Comparison of ENCODE assay signal across 8 cellular contexts in genomic region chr2:127196998-127197397, GRCh38. TPM values are rescaled to one million over a fixed set of nuclear protein-coding genes. Genes with fewer than 3 reads are reported as not detected.
DNase-seq lines count a peak whose midpoint lies in the region; ATAC-seq, FAIRE-seq and TF ChIP-seq lines count a peak whose summit lies in the region.
"Had no signal": no experiment of that assay in that cellular context is flagged by ENCODE, and none has a peak within 500 bp of the region (broad histone marks: within the 10 kb centered on the region; RNA-seq: fewer than 3 reads in every experiment).

No MANE protein-coding gene starts in this region.

- H3K27me3 Mint-ChIP-seq in IgD-negative memory B cell = peaks cover 5% of the 10 kb centered on the region

- H3K4me1 ChIP-seq in mesenchymal stem cell (ENCODE audit: control insufficient read depth, insufficient read depth, low read depth, low read length) = peaks cover 6% of the 10 kb centered on the region

- H3K9me3 Mint-ChIP-seq in IgD-negative memory B cell = no peaks in the 10 kb centered on the region

- H3K4ac ChIP-seq in mesenchymal stem cell (ENCODE audit: low read depth in 1 of 2, low read length in 2 of 2) = no peak overlapping the region

- H3K4me1 Mint-ChIP-seq in IgD-negative memory B cell = peaks cover 0 to 4% (median 3%) of the 10 kb centered on the region in 3 donors

- H2BK15ac ChIP-seq in mesenchymal stem cell (ENCODE audit: low read depth, poor library complexity, severe bottlenecking) = no peak overlapping the region

- H4K91ac ChIP-seq in mesenchymal stem cell (ENCODE audit: low read length) = no peak overlapping the region

- no peak for ATAC-seq in HG03442 (IDR thresholded peaks at IDR 0.05; ENCODE audit: unreplicated experiment)

- H3K18ac ChIP-seq in mesenchymal stem cell (ENCODE audit: low read depth in 1 of 2, low read length in 2 of 2) = no peak overlapping the region

- no peak overlapping the region for H3K4me3 ChIP-seq in mesenchymal stem cell (ENCODE audit: insufficient read depth in 1 of 2, low read depth in 1 of 2, low read length in 2 of 2)

- 100% methylated on average over 1 of the region's 4 CpGs for WGBS in mesenchymal stem cell

- H3K9me3 ChIP-seq in mesenchymal stem cell (ENCODE audit: control insufficient read depth, low read length) = no peaks in the 10 kb centered on the region

- no peak overlapping the region for H3K14ac ChIP-seq in mesenchymal stem cell (ENCODE audit: low read length in 2 of 2)

- DNase-seq in ELF-1 (ENCODE audit: low read depth, low spot score) = peak; percentile 9
- peak; percentile 76 for DNase-seq in SW480 (ENCODE audit: low spot score)
- peak; percentile 27 for DNase-seq in mesenchymal stem cell
- no peak for DNase-seq in UCSD-AML1 (lab: John Stamatoyannopoulos, UW; ENCODE audit: unreplicated experiment)
- DNase-seq in H54 (ENCODE audit: insufficient read length, low spot score) = no peak

- no peak overlapping the region for H2BK5ac ChIP-seq in mesenchymal stem cell (ENCODE audit: low read depth, low read length, poor library complexity, severe bottlenecking)

- H4K8ac ChIP-seq in mesenchymal stem cell (ENCODE audit: low read length) = no peak overlapping the region

- H3K27ac Mint-ChIP-seq in IgD-negative memory B cell = no peak overlapping the region

- no peak overlapping the region for H2AFZ ChIP-seq in mesenchymal stem cell (ENCODE audit: low read depth, low read length)

- no peak overlapping the region for H3K27ac ChIP-seq in mesenchymal stem cell (ENCODE audit: low read length, poor library complexity, severe bottlenecking)

- peaks cover 0 to 33% of the 10 kb centered on the region in 2 experiments for H3K36me3 ChIP-seq in mesenchymal stem cell (ENCODE audit: control insufficient read depth in 1 of 2, insufficient read depth in 2 of 2, low read depth in 1 of 2, low read length in 2 of 2)

- no peaks in the 10 kb centered on the region for H3K27me3 ChIP-seq in mesenchymal stem cell (ENCODE audit: control insufficient read depth in 1 of 2, insufficient read depth in 1 of 2, low read length in 2 of 2)

- no peak for FAIRE-seq in H54 (lab: Jason Lieb, UNC)
- FAIRE-seq: TTC549 had no signal

- no peaks in the 10 kb centered on the region for H3K79me1 ChIP-seq in mesenchymal stem cell (replicated peaks; ENCODE audit: low read length, poor library complexity, severe bottlenecking)

- no peak overlapping the region for H3K4me2 ChIP-seq in mesenchymal stem cell (ENCODE audit: low read length, poor library complexity, severe bottlenecking)

- no peak overlapping the region for H3K23ac ChIP-seq in mesenchymal stem cell (ENCODE audit: low read length in 2 of 2)

- H2AK5ac ChIP-seq in mesenchymal stem cell (ENCODE audit: low read length, severe bottlenecking) = no peak overlapping the region

- peak overlapping the region in 3 of 4 donors; percentile 81 to 88 (median 86) for H3K4me3 Mint-ChIP-seq in IgD-negative memory B cell

- no peaks in the 10 kb centered on the region for H3K36me3 Mint-ChIP-seq in IgD-negative memory B cell

- H3K9ac ChIP-seq in mesenchymal stem cell (ENCODE audit: low read length) = no peak overlapping the region

- no peak overlapping the region for H2BK12ac ChIP-seq in mesenchymal stem cell (ENCODE audit: low read length in 2 of 2)

- H2BK120ac ChIP-seq in mesenchymal stem cell (ENCODE audit: low read depth, low read length) = no peak overlapping the region

- TF ChIP-seq POLR2A in H54 (IDR thresholded peaks at IDR 0.05; ENCODE audit: low read depth, low read length) = no peak

RNA-seq across cellular contexts. Expression of gene CYP27C1, which starts 23.1 kb away (rescaled TPM):
- polyA plus RNA-seq in IgD-negative memory B cell = not detected
- 0.35 TPM for polyA plus RNA-seq in mesenchymal stem cell (2013, experiment 1 of 2)
- polyA plus RNA-seq in mesenchymal stem cell (2013, experiment 2 of 2) = 0.27 TPM

Comparison
In these comparisons a context has a peak if more than half of its experiments do, and no peak if none do; other contexts are left out.
1. DNase-seq: peak in ELF-1 (single experiment), SW480 (single experiment) and mesenchymal stem cell (single experiment); none in UCSD-AML1 (single experiment) and H54 (single experiment).